Comparison of ENCODE assay signal across 9 cellular contexts in genomic region chr7:151076863-151077704, GRCh38. TPM values are rescaled to one million over a fixed set of nuclear protein-coding genes. Genes with fewer than 3 reads are reported as not detected.
DNase-seq lines count a peak whose midpoint lies in the region; ATAC-seq and TF ChIP-seq lines count a peak whose summit lies in the region.
"Had no signal": no experiment of that assay in that cellular context is flagged by ENCODE, and none has a peak within 500 bp of the region (broad histone marks: within the 10 kb centered on the region; RNA-seq: fewer than 3 reads in every experiment).

No MANE protein-coding gene starts in this region.

- H3K4me3 Mint-ChIP-seq in mesothelial cell of epicardium = no peak overlapping the region
- no peak overlapping the region for H3K4me3 Mint-ChIP-seq in activated T-helper 1 cell treated with anti-CD3 and anti-CD28 coated beads, Interleukin-12 subunit alpha, Interleukin-12 subunit beta, Interleukin-2, Interleukin-4 antibody, amounts not matched to agents 30 ng/mL and 10 ng/mL and 1 ng/mL, durations not matched to agents 14 hours and 24 hours and 36 hours

- H3K9me3 ChIP-seq in HCT116 (ENCODE audit: control insufficient read depth in 1 of 2, insufficient read depth in 1 of 2, low read depth in 1 of 2, low read length in 2 of 2) (no peaks in the 10 kb centered on the region), aorta (ENCODE audit: control insufficient read depth, low read length) (no peaks in the 10 kb centered on the region)

- H3K4me1 ChIP-seq in HCT116 (ENCODE audit: control insufficient read depth in 1 of 2, insufficient read depth in 2 of 2, low read length in 2 of 2) = peaks cover 17 to 42% of the 10 kb centered on the region in 2 experiments
- H3K4me1 ChIP-seq in aorta (ENCODE audit: control insufficient read depth in 1 of 2, insufficient read depth in 2 of 2, low read length in 2 of 2) = no peaks in the 10 kb centered on the region

- H3K4me2 ChIP-seq in HCT116 (ENCODE audit: low read length) = no peak overlapping the region

- in situ Hi-C loops in brain microvascular endothelial cell (cut with HindIII; ENCODE audit: low pct_ligation_motif_present, low sequenced_read_pairs) = no loop called here

- H3K4me3 ChIP-seq in HCT116 (replicated peaks in 1 of 2; ENCODE audit: low read depth in 1 of 2, low read length in 2 of 2) (no peak overlapping the region), brain microvascular endothelial cell (ENCODE audit: low read depth, low read length) (no peak overlapping the region), aorta (ENCODE audit: low read length in 2 of 2) (no peak overlapping the region)

- no peaks in the 10 kb centered on the region for H3K27me3 Mint-ChIP-seq in mesothelial cell of epicardium (ENCODE audit: low read depth)
- H3K27me3 Mint-ChIP-seq in activated T-helper 1 cell treated with anti-CD3 and anti-CD28 coated beads, Interleukin-12 subunit alpha, Interleukin-12 subunit beta, Interleukin-2, Interleukin-4 antibody, amounts not matched to agents 30 ng/mL and 10 ng/mL and 1 ng/mL, durations not matched to agents 14 hours and 24 hours and 36 hours (ENCODE audit: insufficient read depth) = no peaks in the 10 kb centered on the region

- peaks cover 15% of the 10 kb centered on the region for H3K36me3 Mint-ChIP-seq in mesothelial cell of epicardium
- peaks cover 27% of the 10 kb centered on the region for H3K36me3 Mint-ChIP-seq in activated T-helper 1 cell treated with anti-CD3 and anti-CD28 coated beads, Interleukin-12 subunit alpha, Interleukin-12 subunit beta, Interleukin-2, Interleukin-4 antibody, amounts not matched to agents 30 ng/mL and 10 ng/mL and 1 ng/mL, durations not matched to agents 14 hours and 24 hours and 36 hours (ENCODE audit: low read depth)

- peak overlapping the region; percentile 94 for H3K27ac ChIP-seq in HCT116 (ENCODE audit: low read depth, low read length)
- H3K27ac ChIP-seq in brain microvascular endothelial cell = no peak overlapping the region
- no peak overlapping the region for H3K27ac ChIP-seq in aorta (ENCODE audit: low read depth in 1 of 2, low read length in 2 of 2)

- H3K9me2 ChIP-seq in HCT116 (ENCODE audit: insufficient read depth) = no peaks in the 10 kb centered on the region

- 68 to 71% methylated on average over 27 to 33 of the region's 33 CpGs for WGBS in aorta, 2 donors

- no TSS peak for BruUV-seq in HCT116 (replicated peaks; lab: Mats Ljungman, UMichigan)

- peak; percentile 16 for TF ChIP-seq POLR2A in HCT116 (IDR thresholded peaks at IDR 0.05; ENCODE audit: borderline replicate concordance, extremely low read depth, insufficient read depth, insufficient read length)

- peak; percentile 58 for DNase-seq in COLO668 (lab: John Stamatoyannopoulos, UW; ENCODE audit: unreplicated experiment)
- DNase-seq in HCT116 (ENCODE audit: low read depth, low spot score) = no peak
- DNase-seq in brain microvascular endothelial cell = no peak
- no peak for DNase-seq in mesothelial cell of epicardium (ENCODE audit: low spot score in 2 of 2, unreplicated experiment in 2 of 2)
- no peak for DNase-seq in activated T-helper 1 cell treated with anti-CD3 and anti-CD28 coated beads, Interleukin-12 subunit alpha, Interleukin-12 subunit beta, Interleukin-2, Interleukin-4 antibody, amounts not matched to agents 30 ng/mL and 10 ng/mL and 1 ng/mL, durations not matched to agents 14 hours and 24 hours and 36 hours (ENCODE audit: low spot score)
- DNase-seq in aorta = no peak
- no peak for DNase-seq in NCI-H1048 (lab: John Stamatoyannopoulos, UW)

- peaks cover 26% of the 10 kb centered on the region for H3K4me1 Mint-ChIP-seq in mesothelial cell of epicardium
- peaks cover 16% of the 10 kb centered on the region for H3K4me1 Mint-ChIP-seq in activated T-helper 1 cell treated with anti-CD3 and anti-CD28 coated beads, Interleukin-12 subunit alpha, Interleukin-12 subunit beta, Interleukin-2, Interleukin-4 antibody, amounts not matched to agents 30 ng/mL and 10 ng/mL and 1 ng/mL, durations not matched to agents 14 hours and 24 hours and 36 hours (ENCODE audit: low read depth)

- H4K20me1 ChIP-seq in HCT116 (ENCODE audit: insufficient read depth) = no peaks in the 10 kb centered on the region

- RAD21 ChIA-PET in HCT116 (lab: Charles Lee; ENCODE audit: low non-redundant PET in 1 of 2, low total read pairs in 2 of 2, uncharacterized antibody in 2 of 2, unreplicated experiment in 2 of 2) = interaction anchor here in 1 of 2 experiments (1.5 kb wide), 1 partner anchor 16 kb away, joined by 3 read pairs; no protein-coding TSS in a partner anchor

- intact Hi-C loops in HCT116 (cut with micrococcal nuclease) = no loop called here
- intact Hi-C loops in activated T-helper 1 cell treated with anti-CD3 and anti-CD28 coated beads, Interleukin-12 subunit alpha, Interleukin-12 subunit beta, Interleukin-2, Interleukin-4 antibody, amounts not matched to agents 30 ng/mL and 10 ng/mL and 1 ng/mL, durations not matched to agents 14 hours and 24 hours and 36 hours (cut with micrococcal nuclease) = no loop called here
- intact Hi-C loops in aorta (cut with DNase I) = no loop called here

- H3K79me2 ChIP-seq in HCT116 (ENCODE audit: insufficient read depth, low read length) = peaks cover 34% of the 10 kb centered on the region

- no peaks in the 10 kb centered on the region for H3K9me3 Mint-ChIP-seq in mesothelial cell of epicardium
- H3K9me3 Mint-ChIP-seq in activated T-helper 1 cell treated with anti-CD3 and anti-CD28 coated beads, Interleukin-12 subunit alpha, Interleukin-12 subunit beta, Interleukin-2, Interleukin-4 antibody, amounts not matched to agents 30 ng/mL and 10 ng/mL and 1 ng/mL, durations not matched to agents 14 hours and 24 hours and 36 hours = no peaks in the 10 kb centered on the region
- H3K9me3 Mint-ChIP-seq: brain had no signal

- H3K9ac ChIP-seq in HCT116 (ENCODE audit: low read length) = no peak overlapping the region

- CTCF ChIA-PET in HCT116 (lab: Charles Lee) = interaction anchor here (0.6 to 1.3 kb wide), 5 partner anchors 9 to 68 kb away, joined by 3 to 4 read pairs (median 3); no protein-coding TSS in a partner anchor

- H3K27me3 ChIP-seq in HCT116 (ENCODE audit: insufficient read depth, low read length) (no peaks in the 10 kb centered on the region), brain microvascular endothelial cell (replicated peaks) (no peaks in the 10 kb centered on the region), aorta (ENCODE audit: control insufficient read depth in 1 of 2, insufficient read depth in 2 of 2, low read length in 1 of 2) (no peaks in the 10 kb centered on the region)

- peaks cover 18 to 21% of the 10 kb centered on the region in 2 experiments; a peak in 3 of 4 replicates for H3K36me3 ChIP-seq in HCT116 (ENCODE audit: control insufficient read depth in 1 of 2, insufficient read depth in 2 of 2, low read length in 2 of 2)
- H3K36me3 ChIP-seq in brain microvascular endothelial cell (replicated peaks) = peaks cover 36% of the 10 kb centered on the region
- peaks cover 0 to 2% of the 10 kb centered on the region in 2 donors for H3K36me3 ChIP-seq in aorta (ENCODE audit: control insufficient read depth in 1 of 2, insufficient read depth in 2 of 2, low read length in 1 of 2)

- POLR2A ChIA-PET in HCT116 (lab: Charles Lee) = interaction anchor here (1.2 to 1.5 kb wide), 3 partner anchors 9 to 16 kb away, joined by 4 to 5 read pairs (median 4); partner anchors contain the start of gene AGAP3

- H3K27ac Mint-ChIP-seq in mesothelial cell of epicardium = no peak overlapping the region
- H3K27ac Mint-ChIP-seq in activated T-helper 1 cell treated with anti-CD3 and anti-CD28 coated beads, Interleukin-12 subunit alpha, Interleukin-12 subunit beta, Interleukin-2, Interleukin-4 antibody, amounts not matched to agents 30 ng/mL and 10 ng/mL and 1 ng/mL, durations not matched to agents 14 hours and 24 hours and 36 hours = no peak overlapping the region

- no peak overlapping the region for H2AFZ ChIP-seq in HCT116 (ENCODE audit: low read depth, low read length, poor library complexity, severe bottlenecking)

- TF ChIP-seq CTCF in HCT116 (IDR thresholded peaks at IDR 0.05 in 2 of 3, conservative IDR thresholded peaks at IDR 0.05 in 1 of 3; ENCODE audit: borderline replicate concordance in 1 of 3, insufficient read depth in 1 of 3, low read depth in 2 of 3, low read length in 2 of 3) = peak in 2 of 3 experiments; percentile 57 to 62; a peak in 4 of 6 replicates
- TF ChIP-seq CTCF in brain microvascular endothelial cell (IDR thresholded peaks at IDR 0.05; ENCODE audit: low read depth, low read length, missing control alignments) = peak; percentile 68
- peak; percentile 44 for TF ChIP-seq CTCF in mesothelial cell of epicardium (IDR thresholded peaks at IDR 0.05; ENCODE audit: unreplicated experiment)

- peak; percentile 44 for ATAC-seq in HCT116
- no peak for ATAC-seq in aorta (ENCODE audit: low FRiP score)
- no peak for ATAC-seq in GM18511 (IDR thresholded peaks at IDR 0.05; ENCODE audit: unreplicated experiment)

- TF ChIP-seq RAD21 in HCT116 (IDR thresholded peaks at IDR 0.05; ENCODE audit: low read depth) = no peak

RNA-seq across cellular contexts. Expression of gene FASTK, which starts 3.5 kb away (rescaled TPM):
- 86.4 TPM for total RNA-seq in HCT116 (2021; ENCODE audit: unreplicated experiment)
- 77.9 and 78.4 TPM in 2 replicates for polyA plus RNA-seq in HCT116 (2012)
- 86.8 to 97.6 TPM (median 92.5 TPM) in 3 replicates for total RNA-seq in mesothelial cell of epicardium
- total RNA-seq in activated T-helper 1 cell treated with anti-CD3 and anti-CD28 coated beads, Interleukin-12 subunit alpha, Interleukin-12 subunit beta, Interleukin-2, Interleukin-4 antibody, amounts not matched to agents 30 ng/mL and 10 ng/mL and 1 ng/mL, durations not matched to agents 14 hours and 24 hours and 36 hours = 92.6 and 96.3 TPM in 2 replicates
- 10 to 100 TPM; 45.6 to 56.6 TPM for total RNA-seq in aorta
- polyA plus RNA-seq in aorta = 100 to 1,000 TPM in 1 of 2 donors, 10 to 100 TPM in 1; 58.4 to 216 TPM

RNA-seq across cellular contexts. Expression of gene TMUB1, which starts 6.2 kb away (rescaled TPM):
- total RNA-seq in HCT116 (2021; ENCODE audit: unreplicated experiment) (75.8 TPM), mesothelial cell of epicardium (34.7 to 38.4 TPM (median 36.5 TPM) in 3 replicates), aorta (10 to 100 TPM; 32.7 to 33.9 TPM)
- 71.5 and 73.7 TPM in 2 replicates for polyA plus RNA-seq in HCT116 (2012)
- 55.3 and 63.4 TPM in 2 replicates for total RNA-seq in activated T-helper 1 cell treated with anti-CD3 and anti-CD28 coated beads, Interleukin-12 subunit alpha, Interleukin-12 subunit beta, Interleukin-2, Interleukin-4 antibody, amounts not matched to agents 30 ng/mL and 10 ng/mL and 1 ng/mL, durations not matched to agents 14 hours and 24 hours and 36 hours
- 10 to 100 TPM; 19.0 to 72.4 TPM for polyA plus RNA-seq in aorta

RNA-seq across cellular contexts. Expression of gene AGAP3, which starts 9.2 kb away (rescaled TPM):
- total RNA-seq in HCT116 (2021; ENCODE audit: unreplicated experiment) (126 TPM), mesothelial cell of epicardium (134 to 146 TPM (median 141 TPM) in 3 replicates), aorta (100 to 1,000 TPM in 1 of 2 donors, 10 to 100 TPM in 1; 60.6 to 115 TPM)
- polyA plus RNA-seq in HCT116 (2012) = 70.1 and 70.4 TPM in 2 replicates
- total RNA-seq in activated T-helper 1 cell treated with anti-CD3 and anti-CD28 coated beads, Interleukin-12 subunit alpha, Interleukin-12 subunit beta, Interleukin-2, Interleukin-4 antibody, amounts not matched to agents 30 ng/mL and 10 ng/mL and 1 ng/mL, durations not matched to agents 14 hours and 24 hours and 36 hours = 52.9 and 58.0 TPM in 2 replicates
- 100 to 1,000 TPM in 1 of 2 donors, 10 to 100 TPM in 1; 21.5 to 105 TPM for polyA plus RNA-seq in aorta

RNA-seq across cellular contexts. Expression of gene SLC4A2, which starts 17.7 kb away (rescaled TPM):
- total RNA-seq in HCT116 (2021; ENCODE audit: unreplicated experiment) (240 TPM), mesothelial cell of epicardium (236 to 249 TPM (median 243 TPM) in 3 replicates), aorta (100 to 1,000 TPM; 118 to 128 TPM)
- 195 and 199 TPM in 2 replicates for polyA plus RNA-seq in HCT116 (2012)
- total RNA-seq in activated T-helper 1 cell treated with anti-CD3 and anti-CD28 coated beads, Interleukin-12 subunit alpha, Interleukin-12 subunit beta, Interleukin-2, Interleukin-4 antibody, amounts not matched to agents 30 ng/mL and 10 ng/mL and 1 ng/mL, durations not matched to agents 14 hours and 24 hours and 36 hours = 127 and 128 TPM in 2 replicates
- 100 to 1,000 TPM in 1 of 2 donors, 10 to 100 TPM in 1; 37.1 to 215 TPM for polyA plus RNA-seq in aorta

RNA-seq across cellular contexts. Expression of gene CDK5, which starts 19.4 kb away (rescaled TPM):
- 19.8 TPM for total RNA-seq in HCT116 (2021; ENCODE audit: unreplicated experiment)
- 20.4 and 20.9 TPM in 2 replicates for polyA plus RNA-seq in HCT116 (2012)
- total RNA-seq in mesothelial cell of epicardium = 17.0 to 17.5 TPM (median 17.4 TPM) in 3 replicates
- 24.9 and 28.1 TPM in 2 replicates for total RNA-seq in activated T-helper 1 cell treated with anti-CD3 and anti-CD28 coated beads, Interleukin-12 subunit alpha, Interleukin-12 subunit beta, Interleukin-2, Interleukin-4 antibody, amounts not matched to agents 30 ng/mL and 10 ng/mL and 1 ng/mL, durations not matched to agents 14 hours and 24 hours and 36 hours
- total RNA-seq in aorta = 1 to 10 TPM; 4.1 to 6.6 TPM
- 1 to 10 TPM; 6.0 to 8.9 TPM for polyA plus RNA-seq in aorta
